Comparison of ENCODE assay signal across 9 cellular contexts in genomic region chr21:43854773-43855633, GRCh38. TPM values are rescaled to one million over a fixed set of nuclear protein-coding genes. Genes with fewer than 3 reads are reported as not detected.
DNase-seq lines count a peak whose midpoint lies in the region; ATAC-seq and TF ChIP-seq lines count a peak whose summit lies in the region.
"Had no signal": no experiment of that assay in that cellular context is flagged by ENCODE, and none has a peak within 500 bp of the region (broad histone marks: within the 10 kb centered on the region; RNA-seq: fewer than 3 reads in every experiment).

No MANE protein-coding gene starts in this region.

- H2AFZ ChIP-seq in H9 (ENCODE audit: low read length), result no peak overlapping the region

- no peaks in the 10 kb centered on the region for H3K79me1 ChIP-seq in H9 (ENCODE audit: insufficient read depth, low read depth, low read length, poor library complexity, severe bottlenecking)

- TF ChIP-seq EP300 in stomach (IDR thresholded peaks at IDR 0.05), result no peak

- no peak for TF ChIP-seq POLR2A in stomach (IDR thresholded peaks at IDR 0.05)
- no peak for TF ChIP-seq POLR2A in vagina (IDR thresholded peaks at IDR 0.05)

- H3K4me1 ChIP-seq in H9 (ENCODE audit: insufficient read depth, low read length), result no peaks in the 10 kb centered on the region
- peaks cover 1 to 5% (median 4%) of the 10 kb centered on the region in 4 donors for H3K4me1 ChIP-seq in stomach
- peaks cover 1% of the 10 kb centered on the region for H3K4me1 ChIP-seq in vagina

- H3K23me2 ChIP-seq in H9 (ENCODE audit: insufficient read length, low read depth, low read length, poor library complexity, severe bottlenecking), result no peaks in the 10 kb centered on the region

- peaks cover 0 to 4% (median 0%) of the 10 kb centered on the region in 3 donors for H3K36me3 Mint-ChIP-seq in naive thymus-derived CD8-positive, alpha-beta T cell
- no peaks in the 10 kb centered on the region for H3K36me3 Mint-ChIP-seq in H9 (ENCODE audit: insufficient read depth in 1 of 3, low read depth in 3 of 3)

- H3K4ac ChIP-seq in H9 (ENCODE audit: low read depth, low read length), result no peak overlapping the region

- no peak overlapping the region for H3K18ac ChIP-seq in H9 (ENCODE audit: insufficient read length, low read depth, low read length)

- H3K4me1 Mint-ChIP-seq in naive thymus-derived CD8-positive, alpha-beta T cell, result peaks cover 0 to 8% (median 3%) of the 10 kb centered on the region in 4 donors
- peaks cover 7 to 9% of the 10 kb centered on the region in 2 experiments for H3K4me1 Mint-ChIP-seq in H9

- H3K4me2 ChIP-seq in H9 (ENCODE audit: insufficient read depth, insufficient read length, low read length), result no peak overlapping the region

- H3K9ac ChIP-seq in H9 (ENCODE audit: extremely low read depth, insufficient read length, low read length), result no peak overlapping the region

- H3K27me3 ChIP-seq in H9 (ENCODE audit: insufficient read depth, low read length), result no peaks in the 10 kb centered on the region
- H3K27me3 ChIP-seq in stomach, result no peaks in the 10 kb centered on the region
- no peaks in the 10 kb centered on the region for H3K27me3 ChIP-seq in vagina

- H3K36me3 ChIP-seq in stomach (no peaks in the 10 kb centered on the region), vagina (no peaks in the 10 kb centered on the region)

- no peak overlapping the region; the same call in 1 of the 2 replicates for H3K14ac ChIP-seq in H9 (ENCODE audit: insufficient read depth, low read length)

- no peak overlapping the region for H2BK120ac ChIP-seq in H9 (ENCODE audit: low read depth, low read length, poor library complexity, severe bottlenecking)

- no peak for TF ChIP-seq CTCF in GM12864 (IDR thresholded peaks at IDR 0.05; ENCODE audit: low read depth, low read length, missing control alignments)
- no peak for TF ChIP-seq CTCF in H9 (conservative IDR thresholded peaks at IDR 0.05)
- TF ChIP-seq CTCF in stomach (IDR thresholded peaks at IDR 0.05), result no peak
- no peak for TF ChIP-seq CTCF in vagina (IDR thresholded peaks at IDR 0.05)

- H3K27me3 Mint-ChIP-seq in naive thymus-derived CD8-positive, alpha-beta T cell, result peaks cover 0 to 20% (median 7%) of the 10 kb centered on the region in 5 donors
- peaks cover 7% of the 10 kb centered on the region for H3K27me3 Mint-ChIP-seq in H9 (ENCODE audit: low read depth)

- peak overlapping the region in 2 of 10 donors; percentile 17 to 29 for H3K27ac Mint-ChIP-seq in naive thymus-derived CD8-positive, alpha-beta T cell
- no peak overlapping the region for H3K27ac Mint-ChIP-seq in H9

- no peak overlapping the region for H2BK5ac ChIP-seq in H9 (ENCODE audit: insufficient read length, low read length)

- no peak overlapping the region for H4K5ac ChIP-seq in H9 (ENCODE audit: insufficient read length, low read depth, low read length)

- peak; percentile 44 for DNase-seq in GM12864 (ENCODE audit: low read depth)
- DNase-seq in NAMALWA (ENCODE audit: low spot score), result peak; percentile 34
- no peak for DNase-seq in left ventricle myocardium superior
- DNase-seq in naive thymus-derived CD8-positive, alpha-beta T cell, result no peak
- DNase-seq in H9, result no peak
- no peak for DNase-seq in stomach
- no peak for DNase-seq in vagina (ENCODE audit: extremely low spot score in 2 of 2)
- DNase-seq: NCI-H446 treated with DMSO at 0.1 percent for 48 hours had no signal

- ATAC-seq in GM19463 (IDR thresholded peaks at IDR 0.05; ENCODE audit: unreplicated experiment), result peak; percentile 77
- peak; percentile 49 for ATAC-seq in left ventricle myocardium superior
- ATAC-seq in naive thymus-derived CD8-positive, alpha-beta T cell, result no peak

- H3K23ac ChIP-seq in H9 (ENCODE audit: insufficient read length, low read depth, low read length), result no peak overlapping the region

- peaks cover 0 to 3% (median 0%) of the 10 kb centered on the region in 9 donors for H3K9me3 Mint-ChIP-seq in naive thymus-derived CD8-positive, alpha-beta T cell
- no peaks in the 10 kb centered on the region for H3K9me3 Mint-ChIP-seq in H9

- no peak overlapping the region for H4K91ac ChIP-seq in H9 (ENCODE audit: insufficient read length, low read depth, low read length)

- POLR2A ChIA-PET in naive thymus-derived CD8-positive, alpha-beta T cell (lab: Charles Lee), result interaction anchor here (0.6 kb wide), 1 partner anchor 63 kb away, joined by 4 read pairs; no protein-coding TSS in a partner anchor

- peak overlapping the region in 1 of 10 donors; percentile 24 for H3K4me3 Mint-ChIP-seq in naive thymus-derived CD8-positive, alpha-beta T cell
- no peak overlapping the region for H3K4me3 Mint-ChIP-seq in H9

- WGBS in H9 (ENCODE audit: extremely low coverage, insufficient read length, low lambda C conversion rate), result no CpG with 5 or more reads among the region's 26 CpGs
- 66 to 72% (median 69%) methylated on average over 16 to 26 of the region's 26 CpGs for WGBS in stomach, 5 donors

- H3K4me3 ChIP-seq in GM12864 (ENCODE audit: low read depth, low read length) (no peak overlapping the region; the same call in 1 of the 2 replicates), stomach (no peak overlapping the region), vagina (no peak overlapping the region)

- H3K79me2 ChIP-seq in H9 (ENCODE audit: insufficient read depth, low read length), result no peaks in the 10 kb centered on the region

- H2BK12ac ChIP-seq in H9 (ENCODE audit: insufficient read length, low read depth, low read length), result no peak overlapping the region

- H2BK15ac ChIP-seq in H9 (ENCODE audit: low read depth, low read length), result no peak overlapping the region

- H4K8ac ChIP-seq in H9 (replicated peaks; ENCODE audit: insufficient read length, low read depth, low read length), result no peak overlapping the region

- H2AK5ac ChIP-seq in H9 (ENCODE audit: insufficient read length, low read length), result no peak overlapping the region

- H3K27ac ChIP-seq in H9 (ENCODE audit: insufficient read length, low read depth, low read length) (no peak overlapping the region), stomach (no peak overlapping the region), vagina (no peak overlapping the region)

- H3K56ac ChIP-seq in H9 (ENCODE audit: insufficient read length, low read depth, low read length), result no peak overlapping the region

- H3K9me3 ChIP-seq in H9 (ENCODE audit: control insufficient read depth, low read depth, low read length) (no peaks in the 10 kb centered on the region), stomach (no peaks in the 10 kb centered on the region), vagina (no peaks in the 10 kb centered on the region)

- no peak overlapping the region for H2BK20ac ChIP-seq in H9 (ENCODE audit: low read depth, low read length, poor library complexity, severe bottlenecking)

- H3T11ph ChIP-seq in H9 (ENCODE audit: low read length), result no peak overlapping the region

- intact Hi-C loops in left ventricle myocardium superior (cut with micrococcal nuclease) (no loop called here), stomach (cut with DNase I; ENCODE audit: low total_unique reads) (no loop called here), vagina (cut with DNase I) (no loop called here)

- H4K20me1 ChIP-seq in H9 (ENCODE audit: control insufficient read depth, insufficient read depth, insufficient read length), result no peaks in the 10 kb centered on the region

RNA-seq across cellular contexts. Expression of gene AGPAT3, which starts 10.0 kb away (rescaled TPM):
- total RNA-seq in left ventricle myocardium superior (97.6 TPM), H9 (2021) (13.0 TPM in 2 replicates), stomach (10 to 100 TPM; 35.0 to 83.1 (median 41.5) TPM), vagina (34.4 TPM)
- total RNA-seq in naive thymus-derived CD8-positive, alpha-beta T cell, result 10 to 100 TPM; 59.0 TPM
- 10 to 100 TPM; 10.9 to 18.0 (median 13.2) TPM for polyA plus RNA-seq in naive thymus-derived CD8-positive, alpha-beta T cell
- polyA plus RNA-seq in stomach, result 10 to 100 TPM in 2 of 3 donors, 1 to 10 TPM in 1; 9.9 to 16.1 (median 10.4) TPM

Comparison
In these comparisons a context has a peak if more than half of its experiments do, and no peak if none do; other contexts are left out.
1. DNase-seq: peak in GM12864 (single experiment) and NAMALWA (single experiment); none in left ventricle myocardium superior (single experiment), naive thymus-derived CD8-positive, alpha-beta T cell (0 of 10), H9 (single experiment), stomach (single experiment) and vagina (0 of 2).
2. ATAC-seq: peak in GM19463 (single experiment) and left ventricle myocardium superior (single experiment); none in naive thymus-derived CD8-positive, alpha-beta T cell (0 of 2).